In genomic region chr22:37804886-37805857, GRCh38 we compare ENCODE assay signal across 1 cellular context.
TF ChIP-seq lines count a peak whose summit lies in the region.

No MANE protein-coding gene starts in this region.

TF ChIP-seq in HEK293, 187 proteins besides CTCF, POLR2A, EP300 and RAD21 (continued from another document):
- TF ChIP-seq, protein P1, sequence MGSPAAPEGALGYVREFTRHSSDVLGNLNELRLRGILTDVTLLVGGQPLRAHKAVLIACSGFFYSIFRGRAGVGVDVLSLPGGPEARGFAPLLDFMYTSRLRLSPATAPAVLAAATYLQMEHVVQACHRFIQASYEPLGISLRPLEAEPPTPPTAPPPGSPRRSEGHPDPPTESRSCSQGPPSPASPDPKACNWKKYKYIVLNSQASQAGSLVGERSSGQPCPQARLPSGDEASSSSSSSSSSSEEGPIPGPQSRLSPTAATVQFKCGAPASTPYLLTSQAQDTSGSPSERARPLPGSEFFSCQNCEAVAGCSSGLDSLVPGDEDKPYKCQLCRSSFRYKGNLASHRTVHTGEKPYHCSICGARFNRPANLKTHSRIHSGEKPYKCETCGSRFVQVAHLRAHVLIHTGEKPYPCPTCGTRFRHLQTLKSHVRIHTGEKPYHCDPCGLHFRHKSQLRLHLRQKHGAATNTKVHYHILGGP (tag by site-specific recombination; IDR thresholded peaks at IDR 0.05) = no peak
- TF ChIP-seq ZNF596 (tag by site-specific recombination; IDR thresholded peaks at IDR 0.05) (peak; percentile 27; the same call in 1 of the 2 replicates), ZNF175 (tag by site-specific recombination; IDR thresholded peaks at IDR 0.05) (no peak), ZNF561 (tag by site-specific recombination; IDR thresholded peaks at IDR 0.05; ENCODE audit: borderline replicate concordance) (peak; percentile 48; the same call in 1 of the 2 replicates), ZNF514 (tag by site-specific recombination; IDR thresholded peaks at IDR 0.05) (no peak), ZNF623 (tag by site-specific recombination; IDR thresholded peaks at IDR 0.05) (no peak), ZNF157 (tag by site-specific recombination; IDR thresholded peaks at IDR 0.05) (no peak), ZNF174 (tag by site-specific recombination; IDR thresholded peaks at IDR 0.05) (no peak), ZBTB48 (tag by site-specific recombination; IDR thresholded peaks at IDR 0.05) (no peak), ZEB2 (tag by site-specific recombination; IDR thresholded peaks at IDR 0.05) (no peak), KLF16 (tag by site-specific recombination; IDR thresholded peaks at IDR 0.05) (peak; percentile 75), AEBP2 (tag by site-specific recombination; IDR thresholded peaks at IDR 0.05; ENCODE audit: borderline replicate concordance) (no peak), ZNF610 (tag by site-specific recombination; IDR thresholded peaks at IDR 0.05; ENCODE audit: borderline replicate concordance) (no peak), ZNF354C (tag by site-specific recombination; IDR thresholded peaks at IDR 0.05; ENCODE audit: borderline replicate concordance, low read depth) (no peak), ZNF10 (tag by site-specific recombination; IDR thresholded peaks at IDR 0.05) (no peak), ZNF266 (tag by site-specific recombination; IDR thresholded peaks at IDR 0.05; ENCODE audit: low read depth) (no peak), GLI2 (tag by site-specific recombination; IDR thresholded peaks at IDR 0.05; ENCODE audit: borderline replicate concordance, low read depth) (no peak), ZNF366 (tag by site-specific recombination; conservative IDR thresholded peaks at IDR 0.05) (no peak; the same call in 1 of the 2 replicates), ZNF830 (tag by site-specific recombination; IDR thresholded peaks at IDR 0.05; ENCODE audit: low read depth) (no peak), ZNF548 (tag by site-specific recombination; IDR thresholded peaks at IDR 0.05) (no peak), ZNF488 (tag by site-specific recombination; IDR thresholded peaks at IDR 0.05) (no peak), ZNF114 (tag by site-specific recombination; IDR thresholded peaks at IDR 0.05) (no peak), ZNF530 (tag by site-specific recombination; IDR thresholded peaks at IDR 0.05; ENCODE audit: low read depth) (no peak), ZNF837 (tag by site-specific recombination; IDR thresholded peaks at IDR 0.05) (no peak), ZNF843 (tag by site-specific recombination; IDR thresholded peaks at IDR 0.05) (no peak)
- TF ChIP-seq, protein P2, sequence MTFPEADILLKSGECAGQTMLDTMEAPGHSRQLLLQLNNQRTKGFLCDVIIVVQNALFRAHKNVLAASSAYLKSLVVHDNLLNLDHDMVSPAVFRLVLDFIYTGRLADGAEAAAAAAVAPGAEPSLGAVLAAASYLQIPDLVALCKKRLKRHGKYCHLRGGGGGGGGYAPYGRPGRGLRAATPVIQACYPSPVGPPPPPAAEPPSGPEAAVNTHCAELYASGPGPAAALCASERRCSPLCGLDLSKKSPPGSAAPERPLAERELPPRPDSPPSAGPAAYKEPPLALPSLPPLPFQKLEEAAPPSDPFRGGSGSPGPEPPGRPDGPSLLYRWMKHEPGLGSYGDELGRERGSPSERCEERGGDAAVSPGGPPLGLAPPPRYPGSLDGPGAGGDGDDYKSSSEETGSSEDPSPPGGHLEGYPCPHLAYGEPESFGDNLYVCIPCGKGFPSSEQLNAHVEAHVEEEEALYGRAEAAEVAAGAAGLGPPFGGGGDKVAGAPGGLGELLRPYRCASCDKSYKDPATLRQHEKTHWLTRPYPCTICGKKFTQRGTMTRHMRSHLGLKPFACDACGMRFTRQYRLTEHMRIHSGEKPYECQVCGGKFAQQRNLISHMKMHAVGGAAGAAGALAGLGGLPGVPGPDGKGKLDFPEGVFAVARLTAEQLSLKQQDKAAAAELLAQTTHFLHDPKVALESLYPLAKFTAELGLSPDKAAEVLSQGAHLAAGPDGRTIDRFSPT (tag by site-specific recombination; IDR thresholded peaks at IDR 0.05) = no peak
- TF ChIP-seq, protein P3, sequence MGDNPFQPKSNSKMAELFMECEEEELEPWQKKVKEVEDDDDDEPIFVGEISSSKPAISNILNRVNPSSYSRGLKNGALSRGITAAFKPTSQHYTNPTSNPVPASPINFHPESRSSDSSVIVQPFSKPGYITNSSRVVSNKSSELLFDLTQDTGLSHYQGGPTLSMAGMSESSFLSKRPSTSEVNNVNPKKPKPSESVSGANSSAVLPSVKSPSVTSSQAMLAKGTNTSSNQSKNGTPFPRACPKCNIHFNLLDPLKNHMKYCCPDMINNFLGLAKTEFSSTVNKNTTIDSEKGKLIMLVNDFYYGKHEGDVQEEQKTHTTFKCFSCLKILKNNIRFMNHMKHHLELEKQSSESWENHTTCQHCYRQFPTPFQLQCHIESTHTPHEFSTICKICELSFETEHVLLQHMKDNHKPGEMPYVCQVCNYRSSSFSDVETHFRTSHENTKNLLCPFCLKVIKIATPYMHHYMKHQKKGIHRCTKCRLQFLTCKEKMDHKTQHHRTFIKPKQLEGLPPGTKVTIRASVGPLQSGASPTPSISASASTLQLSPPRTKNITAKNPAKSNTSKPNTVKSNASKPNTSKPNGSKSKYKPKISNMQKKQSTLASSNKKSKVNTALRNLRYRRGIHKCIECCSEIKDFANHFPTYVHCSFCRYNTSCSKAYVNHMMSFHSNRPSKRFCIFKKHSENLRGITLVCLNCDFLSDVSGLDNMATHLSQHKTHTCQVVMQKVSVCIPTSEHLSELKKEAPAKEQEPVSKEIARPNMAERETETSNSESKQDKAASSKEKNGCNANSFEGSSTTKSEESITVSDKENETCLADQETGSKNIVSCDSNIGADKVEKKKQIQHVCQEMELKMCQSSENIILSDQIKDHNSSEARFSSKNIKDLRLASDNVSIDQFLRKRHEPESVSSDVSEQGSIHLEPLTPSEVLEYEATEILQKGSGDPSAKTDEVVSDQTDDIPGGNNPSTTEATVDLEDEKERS (tag by site-specific recombination; IDR thresholded peaks at IDR 0.05) = no peak
- TF ChIP-seq, protein P4, sequence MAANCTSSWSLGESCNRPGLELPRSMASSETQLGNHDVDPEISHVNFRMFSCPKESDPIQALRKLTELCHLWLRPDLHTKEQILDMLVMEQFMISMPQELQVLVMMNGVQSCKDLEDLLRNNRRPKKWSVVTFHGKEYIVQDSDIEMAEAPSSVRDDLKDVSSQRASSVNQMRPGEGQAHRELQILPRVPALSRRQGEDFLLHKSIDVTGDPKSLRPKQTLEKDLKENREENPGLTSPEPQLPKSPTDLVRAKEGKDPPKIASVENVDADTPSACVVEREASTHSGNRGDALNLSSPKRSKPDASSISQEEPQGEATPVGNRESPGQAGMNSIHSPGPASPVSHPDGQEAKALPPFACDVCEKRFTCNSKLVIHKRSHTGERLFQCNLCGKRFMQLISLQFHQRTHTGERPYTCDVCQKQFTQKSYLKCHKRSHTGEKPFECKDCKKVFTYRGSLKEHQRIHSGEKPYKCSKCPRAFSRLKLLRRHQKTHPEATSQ (tag by site-specific recombination; IDR thresholded peaks at IDR 0.05) = no peak
- TF ChIP-seq, protein P5, sequence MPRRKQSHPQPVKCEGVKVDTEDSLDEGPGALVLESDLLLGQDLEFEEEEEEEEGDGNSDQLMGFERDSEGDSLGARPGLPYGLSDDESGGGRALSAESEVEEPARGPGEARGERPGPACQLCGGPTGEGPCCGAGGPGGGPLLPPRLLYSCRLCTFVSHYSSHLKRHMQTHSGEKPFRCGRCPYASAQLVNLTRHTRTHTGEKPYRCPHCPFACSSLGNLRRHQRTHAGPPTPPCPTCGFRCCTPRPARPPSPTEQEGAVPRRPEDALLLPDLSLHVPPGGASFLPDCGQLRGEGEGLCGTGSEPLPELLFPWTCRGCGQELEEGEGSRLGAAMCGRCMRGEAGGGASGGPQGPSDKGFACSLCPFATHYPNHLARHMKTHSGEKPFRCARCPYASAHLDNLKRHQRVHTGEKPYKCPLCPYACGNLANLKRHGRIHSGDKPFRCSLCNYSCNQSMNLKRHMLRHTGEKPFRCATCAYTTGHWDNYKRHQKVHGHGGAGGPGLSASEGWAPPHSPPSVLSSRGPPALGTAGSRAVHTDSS (tag by site-specific recombination; IDR thresholded peaks at IDR 0.05) = 0 out of 2 replicates have a peak, but pooled peaks have one; percentile 26
